23 cellular contexts compared by ENCODE assay signal in genomic region chr11:19848219-19848618, GRCh38.
DNase-seq lines count a peak whose midpoint lies in the region; TF ChIP-seq lines count a peak whose summit lies in the region.
"Had no signal": no experiment of that assay in that cellular context is flagged by ENCODE, and none has a peak within 500 bp of the region (broad histone marks: within the 10 kb centered on the region; RNA-seq: fewer than 3 reads in every experiment).

No MANE protein-coding gene starts in this region.

- intact Hi-C loops in MCF 10A (cut with micrococcal nuclease): no loop called here

- no peak overlapping the region for H3K4me3 ChIP-seq in SJCRH30
- no peak overlapping the region for H3K4me3 ChIP-seq in effector memory CD4-positive, alpha-beta T cell (ENCODE audit: insufficient read depth, low read depth, low read length, poor library complexity, severe bottlenecking)
- H3K4me3 ChIP-seq: PC-9, SJSA1 had no signal

- H3K27me3 ChIP-seq in SJCRH30: no peaks in the 10 kb centered on the region
- H3K27me3 ChIP-seq in effector memory CD4-positive, alpha-beta T cell (replicated peaks; ENCODE audit: control insufficient read depth, insufficient read depth, low read length, poor library complexity, severe bottlenecking): no peaks in the 10 kb centered on the region
- H3K27me3 ChIP-seq: SJSA1 had no signal

- H3K27ac Mint-ChIP-seq in MCF 10A (ENCODE audit: low read depth, unreplicated experiment): no peak overlapping the region
- H3K27ac Mint-ChIP-seq: IgD-negative memory B cell had no signal

- peaks cover 5% of the 10 kb centered on the region; the same call in 1 of the 2 replicates for H3K9me3 ChIP-seq in SJCRH30 (replicated peaks)
- no peaks in the 10 kb centered on the region for H3K9me3 ChIP-seq in effector memory CD4-positive, alpha-beta T cell (ENCODE audit: control insufficient read depth, low read length)
- H3K9me3 ChIP-seq: SJSA1 had no signal

- peaks cover 7% of the 10 kb centered on the region; the same call in 1 of the 2 replicates for H3K36me3 ChIP-seq in SJCRH30
- H3K36me3 ChIP-seq in effector memory CD4-positive, alpha-beta T cell (ENCODE audit: control insufficient read depth, insufficient read depth, low read length): no peaks in the 10 kb centered on the region
- H3K36me3 ChIP-seq: SJSA1 had no signal

- H3K4me3 Mint-ChIP-seq in MCF 10A (ENCODE audit: unreplicated experiment): no peak overlapping the region
- H3K4me3 Mint-ChIP-seq: IgD-negative memory B cell had no signal

- BruUV-seq in MCF 10A (replicated peaks; lab: Mats Ljungman, UMichigan): no TSS peak

- no peaks in the 10 kb centered on the region for H3K9me3 Mint-ChIP-seq in MCF 10A (ENCODE audit: unreplicated experiment)
- H3K9me3 Mint-ChIP-seq: IgD-negative memory B cell had no signal

- CTCF ChIA-PET in MCF 10A (lab: Yijun Ruan, JAX): interaction anchor here (0.6 to 1.2 kb wide), 2 partner anchors 106 to 602 kb away, joined by 3 to 5 read pairs; no protein-coding TSS in a partner anchor

- peaks cover 70% of the 10 kb centered on the region for H3K4me1 ChIP-seq in SJCRH30
- H3K4me1 ChIP-seq in effector memory CD4-positive, alpha-beta T cell (ENCODE audit: control insufficient read depth, insufficient read depth, low read length, poor library complexity, severe bottlenecking): no peaks in the 10 kb centered on the region
- H3K4me1 ChIP-seq: SJSA1 had no signal

- H3K36me3 Mint-ChIP-seq in MCF 10A (ENCODE audit: insufficient read depth, unreplicated experiment): peaks cover 10% of the 10 kb centered on the region
- H3K36me3 Mint-ChIP-seq: IgD-negative memory B cell had no signal

- H3K27me3 Mint-ChIP-seq in MCF 10A (ENCODE audit: insufficient read depth, unreplicated experiment): no peaks in the 10 kb centered on the region

- no peaks in the 10 kb centered on the region for H3K4me1 Mint-ChIP-seq in MCF 10A (ENCODE audit: insufficient read depth, unreplicated experiment)
- H3K4me1 Mint-ChIP-seq: IgD-negative memory B cell had no signal

- POLR2A ChIA-PET in MCF 10A (lab: Yijun Ruan, JAX): no interaction called here

- TF ChIP-seq CTCF in MCF 10A (IDR thresholded peaks at IDR 0.05; ENCODE audit: unreplicated experiment): no peak

- DNase-seq in NCI-H2107 treated with DMSO at 0.1 percent for 48 hours (lab: John Stamatoyannopoulos, UW; ENCODE audit: unreplicated experiment): peak; percentile 19
- DNase-seq in NCI-H2107 (lab: John Stamatoyannopoulos, UW): no peak
- DNase-seq in ELF-1 (ENCODE audit: low read depth, low spot score): peak; percentile 31
- DNase-seq in SJCRH30: no peak
- peak; percentile 35 for DNase-seq in left kidney (ENCODE audit: low read depth, low spot score)
- no peak for DNase-seq in effector memory CD4-positive, alpha-beta T cell
- DNase-seq in midbrain (lab: John Stamatoyannopoulos, UW): no peak
- DNase-seq in MCF 10A (ENCODE audit: unreplicated experiment): no peak
- DNase-seq: 8988T; ACHN; Calu3; GOT3; NCI-H1048; NCI-H1436; NCI-H187 treated with DMSO at 0.1 percent for 48 hours; NCI-H2227 treated with DMSO at 0.1 percent for 48 hours; NCI-H748 treated with DMSO at 0.1 percent for 48 hours; NK-92 treated with Interleukin-12 subunit alpha and Interleukin-12 subunit beta, amount 100 ng/mL, for 24 hours; PC-9 had no signal

- H3K27ac ChIP-seq in SJCRH30: peak overlapping the region; percentile 82; the same call in 1 of the 2 replicates
- no peak overlapping the region for H3K27ac ChIP-seq in effector memory CD4-positive, alpha-beta T cell (ENCODE audit: insufficient read depth, low read length, poor library complexity, severe bottlenecking)
- H3K27ac ChIP-seq: HL-60, KMS-11, PC-9, SJSA1 had no signal

Comparison
In these comparisons a context has a peak if more than half of its experiments do, and no peak if none do; other contexts are left out.
1. DNase-seq: peak in NCI-H2107 treated with DMSO at 0.1 percent for 48 hours (single experiment), ELF-1 (single experiment) and left kidney (single experiment); none in NCI-H2107 (single experiment), SJCRH30 (0 of 2), effector memory CD4-positive, alpha-beta T cell (0 of 3), midbrain (single experiment) and MCF 10A (single experiment).